In genomic region chr6:89950879-89951391, GRCh38 we compare ENCODE assay signal across 15 cellular contexts. TPM values are rescaled to one million over a fixed set of nuclear protein-coding genes. Genes with fewer than 3 reads are reported as not detected.
DNase-seq lines count a peak whose midpoint lies in the region; ATAC-seq lines count a peak whose summit lies in the region.
"Had no signal": no experiment of that assay in that cellular context is flagged by ENCODE, and none has a peak within 500 bp of the region (broad histone marks: within the 10 kb centered on the region; RNA-seq: fewer than 3 reads in every experiment).

No MANE protein-coding gene starts in this region.

- H3K36me3 Mint-ChIP-seq in CD4-positive, CD25-positive, alpha-beta regulatory T cell: peaks cover 28% of the 10 kb centered on the region
- peaks cover 76% of the 10 kb centered on the region for H3K36me3 Mint-ChIP-seq in activated naive CD8-positive, alpha-beta T cell treated with anti-CD3 and anti-CD28 coated beads, Interleukin-2, amount 50 U/mL, for 24 hours (ENCODE audit: low read depth)
- H3K36me3 Mint-ChIP-seq in memory B cell: peaks cover 30% of the 10 kb centered on the region

- H3K4me1 Mint-ChIP-seq in CD4-positive, CD25-positive, alpha-beta regulatory T cell: peaks cover 13 to 57% (median 42%) of the 10 kb centered on the region in 4 donors
- peaks cover 78% of the 10 kb centered on the region for H3K4me1 Mint-ChIP-seq in activated naive CD8-positive, alpha-beta T cell treated with anti-CD3 and anti-CD28 coated beads, Interleukin-2, amount 50 U/mL, for 24 hours
- peaks cover 32% of the 10 kb centered on the region for H3K4me1 Mint-ChIP-seq in memory B cell

- intact Hi-C loops in left colon (cut with DNase I, micrococcal nuclease): loop anchor here in 1 of 2 donors (5.0 kb wide), 1 partner anchor 441 kb away; no protein-coding TSS in a partner anchor

- H3K27me3 ChIP-seq in CD4-positive, CD25-positive, alpha-beta regulatory T cell (ENCODE audit: control insufficient read depth, insufficient read depth, low read length): no peaks in the 10 kb centered on the region
- H3K27me3 ChIP-seq: cardiac muscle cell, SJSA1, suprapubic skin had no signal

- no peaks in the 10 kb centered on the region for H3K27me3 Mint-ChIP-seq in CD4-positive, CD25-positive, alpha-beta regulatory T cell
- no peaks in the 10 kb centered on the region for H3K27me3 Mint-ChIP-seq in activated naive CD8-positive, alpha-beta T cell treated with anti-CD3 and anti-CD28 coated beads, Interleukin-2, amount 50 U/mL, for 24 hours
- no peaks in the 10 kb centered on the region for H3K27me3 Mint-ChIP-seq in memory B cell

- no peak overlapping the region for H3K4me3 Mint-ChIP-seq in CD4-positive, CD25-positive, alpha-beta regulatory T cell
- no peak overlapping the region for H3K4me3 Mint-ChIP-seq in activated naive CD8-positive, alpha-beta T cell treated with anti-CD3 and anti-CD28 coated beads, Interleukin-2, amount 50 U/mL, for 24 hours
- no peak overlapping the region for H3K4me3 Mint-ChIP-seq in memory B cell

- H3K9me3 Mint-ChIP-seq in CD4-positive, CD25-positive, alpha-beta regulatory T cell: peaks cover 0 to 2% (median 0%) of the 10 kb centered on the region in 7 donors
- H3K9me3 Mint-ChIP-seq in activated naive CD8-positive, alpha-beta T cell treated with anti-CD3 and anti-CD28 coated beads, Interleukin-2, amount 50 U/mL, for 24 hours: no peaks in the 10 kb centered on the region
- no peaks in the 10 kb centered on the region for H3K9me3 Mint-ChIP-seq in memory B cell

- peaks cover 24% of the 10 kb centered on the region for H3K4me1 ChIP-seq in CD4-positive, CD25-positive, alpha-beta regulatory T cell (ENCODE audit: control insufficient read depth, insufficient read depth, low read length, poor library complexity, severe bottlenecking)
- H3K4me1 ChIP-seq: parathyroid adenoma had no signal

- H3K27ac Mint-ChIP-seq in CD4-positive, CD25-positive, alpha-beta regulatory T cell: peak overlapping the region; percentile 26 to 95 (median 89)
- peak overlapping the region; percentile 85 for H3K27ac Mint-ChIP-seq in activated naive CD8-positive, alpha-beta T cell treated with anti-CD3 and anti-CD28 coated beads, Interleukin-2, amount 50 U/mL, for 24 hours
- H3K27ac Mint-ChIP-seq in memory B cell: peak overlapping the region; percentile 53

- DNase-seq in CD4-positive, CD25-positive, alpha-beta regulatory T cell: no peak
- DNase-seq in NCI-H226 (peak; percentile 99), memory B cell (ENCODE audit: low spot score in 2 of 2) (no peak), NCI-H82 treated with DMSO at 0.1 percent for 48 hours (lab: John Stamatoyannopoulos, UW; ENCODE audit: unreplicated experiment) (no peak), left colon (no peak), AG08395 (ENCODE audit: low spot score) (no peak)
- no peak for DNase-seq in activated naive CD8-positive, alpha-beta T cell treated with anti-CD3 and anti-CD28 coated beads, Interleukin-2, amount 50 U/mL, for 24 hours
- DNase-seq: GM23248; stimulated activated CD4-positive, alpha-beta T cell treated with anti-CD3 and anti-CD28 coated beads, Interleukin-4, amount 100 ng/mL, for 1 hour had no signal

- H3K27ac ChIP-seq in CD4-positive, CD25-positive, alpha-beta regulatory T cell (ENCODE audit: insufficient read depth, low read length, poor library complexity, severe bottlenecking): no peak overlapping the region
- H3K27ac ChIP-seq: cardiac muscle cell, GM23248, parathyroid adenoma, SJSA1, suprapubic skin had no signal

- no peaks in the 10 kb centered on the region for H3K9me3 ChIP-seq in CD4-positive, CD25-positive, alpha-beta regulatory T cell (ENCODE audit: control insufficient read depth in 2 of 2, low read length in 2 of 2)
- H3K9me3 ChIP-seq: SJSA1, suprapubic skin had no signal

- ATAC-seq in CD4-positive, CD25-positive, alpha-beta regulatory T cell (ENCODE audit: low read depth in 2 of 2): no peak
- no peak for ATAC-seq in activated naive CD8-positive, alpha-beta T cell treated with anti-CD3 and anti-CD28 coated beads, Interleukin-2, amount 50 U/mL, for 24 hours
- ATAC-seq in memory B cell (ENCODE audit: low read depth): no peak
- no peak for ATAC-seq in left colon
- no peak for ATAC-seq in HG03196 (IDR thresholded peaks at IDR 0.05; ENCODE audit: unreplicated experiment)

- H3K4me3 ChIP-seq in CD4-positive, CD25-positive, alpha-beta regulatory T cell (ENCODE audit: low read depth, low read length): no peak overlapping the region
- H3K4me3 ChIP-seq: cardiac muscle cell, GM23248, SJSA1, suprapubic skin had no signal

- H3K36me3 ChIP-seq in CD4-positive, CD25-positive, alpha-beta regulatory T cell (ENCODE audit: control insufficient read depth, insufficient read depth, low read length): no peaks in the 10 kb centered on the region
- H3K36me3 ChIP-seq: cardiac muscle cell, SJSA1 had no signal

RNA-seq across cellular contexts. Expression of gene GJA10, which starts 56.7 kb away (rescaled TPM):
- not detected for total RNA-seq in CD4-positive, CD25-positive, alpha-beta regulatory T cell
- not detected for polyA plus RNA-seq in CD4-positive, CD25-positive, alpha-beta regulatory T cell
- total RNA-seq in left colon: not detected
- total RNA-seq: cardiac muscle cell, GM23248, kidney epithelial cell, SJSA1, suprapubic skin had no signal
- polyA plus RNA-seq: cardiac muscle cell, GM23248 had no signal
